ENCODE assay signal across 8 cellular contexts in genomic region chr19:36139473-36140288, GRCh38. TPM values are rescaled to one million over a fixed set of nuclear protein-coding genes. Genes with fewer than 3 reads are reported as not detected.
DNase-seq lines count a peak whose midpoint lies in the region; ATAC-seq and TF ChIP-seq lines count a peak whose summit lies in the region.

CAPNS1 (plus strand) TSS chr19:36140066; CDS start chr19:36141012, 946 bp downstream.

- intact Hi-C loops in right lobe of liver (cut with DNase I) = no loop called here

- TF ChIP-seq POLR2A in right lobe of liver (IDR thresholded peaks at IDR 0.05) = peak; percentile 97

- peaks cover 0 to 22% (median 16%) of the 10 kb centered on the region in 4 donors for H3K36me3 ChIP-seq in right lobe of liver

- TF ChIP-seq CTCF in C4-2B (conservative IDR thresholded peaks at IDR 0.05) (no peak), right lobe of liver (IDR thresholded peaks at IDR 0.05) (peak in 1 of 4 donors; percentile 13)

- 0% methylated on average over 10 of the region's 74 CpGs for WGBS in right lobe of liver (ENCODE audit: insufficient coverage, low coverage, low lambda C conversion rate, missing lambda C conversion rate)

- H3K4me3 ChIP-seq in right lobe of liver = peak within 1 kb of the TSS; percentile 75 to 86 (median 76)

- peak; percentile 80 for ATAC-seq in GM19328 (IDR thresholded peaks at IDR 0.05; ENCODE audit: unreplicated experiment)
- peak; percentile 69 for ATAC-seq in HG03520 (IDR thresholded peaks at IDR 0.05; ENCODE audit: unreplicated experiment)
- peak; percentile 84 to 93 (median 88) for ATAC-seq in right lobe of liver

- H3K9me3 ChIP-seq in right lobe of liver = no peaks in the 10 kb centered on the region

- H3K27ac ChIP-seq in C4-2B (peak within 1 kb of the TSS; percentile 96), right lobe of liver (peak within 1 kb of the TSS; percentile 92 to 97 (median 94))

- no peaks in the 10 kb centered on the region for H3K27me3 ChIP-seq in right lobe of liver

- H3K4me1 ChIP-seq in right lobe of liver = peaks cover 0 to 23% (median 1%) of the 10 kb centered on the region in 4 donors

- peak; percentile 98 for DNase-seq in NCI-H69 (lab: John Stamatoyannopoulos, UW)
- peak; percentile 87 for DNase-seq in activated CD4-positive, alpha-beta T cell treated with anti-CD3 and anti-CD28 coated beads, Interleukin-2, amount 50 U/mL, for 1 hour
- DNase-seq in dermis blood vessel endothelial cell = peak; percentile 98
- peak; percentile 99 for DNase-seq in right lobe of liver
- DNase-seq in stimulated activated CD4-positive, alpha-beta T cell treated with anti-CD3 and anti-CD28 coated beads, Interleukin-4, amount 100 ng/mL, for 4 hours = peak; percentile 88 to 90

RNA-seq across cellular contexts. Expression of gene CAPNS1, which starts in this region (rescaled TPM):
- total RNA-seq in dermis blood vessel endothelial cell (314 and 443 TPM in 2 replicates), right lobe of liver (100 to 1,000 TPM in 4 of 6 experiments, 10 to 100 TPM in 2; 93.0 to 252 (median 168) TPM)

Comparison
In these comparisons a context has a peak if more than half of its experiments do, and no peak if none do; other contexts are left out.
1. Peak in every context shown above with its lines: DNase-seq, ATAC-seq, H3K4me3 ChIP-seq and H3K27ac ChIP-seq.